ENCODE assay signal across 8 cellular contexts in genomic region chr17:79033741-79034501, GRCh38. TPM values are rescaled to one million over a fixed set of nuclear protein-coding genes. Genes with fewer than 3 reads are reported as not detected.
DNase-seq lines count a peak whose midpoint lies in the region; ATAC-seq and TF ChIP-seq lines count a peak whose summit lies in the region.
"Had no signal": no experiment of that assay in that cellular context is flagged by ENCODE, and none has a peak within 500 bp of the region (broad histone marks: within the 10 kb centered on the region; RNA-seq: fewer than 3 reads in every experiment).

No MANE protein-coding gene starts in this region.

- H3K4me3 ChIP-seq in right lobe of liver = no peak overlapping the region

- TF ChIP-seq POLR2A in right lobe of liver (IDR thresholded peaks at IDR 0.05) = no peak

- no peaks in the 10 kb centered on the region for H3K27me3 ChIP-seq in right lobe of liver

- TF ChIP-seq CTCF in right lobe of liver (IDR thresholded peaks at IDR 0.05) = no peak
- no peak for TF ChIP-seq CTCF in omental fat pad (IDR thresholded peaks at IDR 0.05)

- intact Hi-C loops in right lobe of liver (cut with DNase I) = no loop called here

- no peaks in the 10 kb centered on the region for H3K9me3 ChIP-seq in right lobe of liver

- DNase-seq in NCI-H1694 treated with DMSO at 0.1 percent for 48 hours (lab: John Stamatoyannopoulos, UW) = peak; percentile 79
- peak; percentile 26 for DNase-seq in cerebellum (ENCODE audit: low spot score)
- no peak for DNase-seq in right lobe of liver
- DNase-seq in superior temporal gyrus (ENCODE audit: extremely low spot score) = peak; percentile 70
- DNase-seq in NCI-H187 (lab: John Stamatoyannopoulos, UW) = no peak
- no peak for DNase-seq in omental fat pad (ENCODE audit: low spot score)
- DNase-seq: effector memory CD4-positive, alpha-beta T cell had no signal

- H3K4me1 ChIP-seq in right lobe of liver = no peaks in the 10 kb centered on the region

- ATAC-seq in right lobe of liver (peak in 3 of 4 donors; percentile 8 to 22 (median 13)), HG02981 (IDR thresholded peaks at IDR 0.05; ENCODE audit: unreplicated experiment) (no peak), omental fat pad (ENCODE audit: low FRiP score) (no peak)

- 40% methylated on average over 2 of the region's 28 CpGs for WGBS in right lobe of liver (ENCODE audit: insufficient coverage, low coverage, low lambda C conversion rate, missing lambda C conversion rate)

- no peak overlapping the region for H3K27ac ChIP-seq in right lobe of liver

- H3K36me3 ChIP-seq in right lobe of liver = no peaks in the 10 kb centered on the region

RNA-seq across cellular contexts. Expression of gene C1QTNF1, which starts 10.0 kb away (rescaled TPM):
- total RNA-seq in cerebellum = 0.73 TPM
- total RNA-seq in right lobe of liver = 10 to 100 TPM in 5 of 6 experiments, 1 to 10 TPM in 1; 9.8 to 40.2 (median 26.2) TPM
- total RNA-seq in omental fat pad = 100 to 1,000 TPM; 110 to 438 (median 388) TPM

RNA-seq across cellular contexts. Expression of gene CANT1, which starts 24.4 kb away (rescaled TPM):
- 17.7 TPM for total RNA-seq in cerebellum
- total RNA-seq in right lobe of liver = 10 to 100 TPM; 15.6 to 26.3 (median 18.7) TPM
- total RNA-seq in omental fat pad = 10 to 100 TPM; 24.0 to 34.8 (median 30.3) TPM

RNA-seq across cellular contexts. Expression of gene ENGASE, which starts 40.7 kb away (rescaled TPM):
- total RNA-seq in cerebellum = 12.5 TPM
- total RNA-seq in right lobe of liver = 10 to 100 TPM in 5 of 6 experiments, 1 to 10 TPM in 1; 7.4 to 63.7 (median 39.1) TPM
- total RNA-seq in omental fat pad = 10 to 100 TPM; 12.2 to 52.3 (median 22.2) TPM

RNA-seq across cellular contexts. Expression of gene LGALS3BP, which starts 54.2 kb away (rescaled TPM):
- total RNA-seq in cerebellum (44.1 TPM), right lobe of liver (100 to 1,000 TPM in 4 of 6 experiments, 10 to 100 TPM in 2; 82.8 to 257 (median 121) TPM), omental fat pad (100 to 1,000 TPM; 325 to 516 (median 441) TPM)

Comparison
In these comparisons a context has a peak if more than half of its experiments do, and no peak if none do; other contexts are left out.
1. DNase-seq: peak in NCI-H1694 treated with DMSO at 0.1 percent for 48 hours (single experiment), cerebellum (single experiment) and superior temporal gyrus (single experiment); none in right lobe of liver (0 of 3), NCI-H187 (0 of 2) and omental fat pad (single experiment).
2. ATAC-seq: peak in right lobe of liver (3 of 4); none in HG02981 (single experiment) and omental fat pad (single experiment).